In genomic region chr11:3836903-3837302, GRCh38 we compare ENCODE assay signal across 9 cellular contexts. TPM values are rescaled to one million over a fixed set of nuclear protein-coding genes. Genes with fewer than 3 reads are reported as not detected.
DNase-seq lines count a peak whose midpoint lies in the region; ATAC-seq, FAIRE-seq and TF ChIP-seq lines count a peak whose summit lies in the region.
"Had no signal": no experiment of that assay in that cellular context is flagged by ENCODE, and none has a peak within 500 bp of the region (broad histone marks: within the 10 kb centered on the region; RNA-seq: fewer than 3 reads in every experiment).

No MANE protein-coding gene starts in this region.

- H3K4me1 Mint-ChIP-seq in T-cell (peaks cover 82 to 87% (median 83%) of the 10 kb centered on the region in 3 donors), astrocyte (ENCODE audit: low read depth, unreplicated experiment) (peaks cover 39% of the 10 kb centered on the region)

- TF ChIP-seq POLR2A in H54 (IDR thresholded peaks at IDR 0.05; ENCODE audit: low read depth, low read length): no peak

- TF ChIP-seq CTCF in DOHH2 (IDR thresholded peaks at IDR 0.05; ENCODE audit: low read depth, low read length, poor library complexity, severe bottlenecking) (no peak), astrocyte (IDR thresholded peaks at IDR 0.05; ENCODE audit: insufficient read depth, low read depth, low read length) (no peak), osteoblast (IDR thresholded peaks at IDR 0.05; ENCODE audit: extremely low read depth, low read depth, low read length) (no peak), GM10248 (IDR thresholded peaks at IDR 0.05; ENCODE audit: control extremely low read depth, extremely low read depth, low read depth, missing control alignments) (no peak)

- H3K4me3 Mint-ChIP-seq in T-cell: peak overlapping the region; percentile 85 to 89 (median 89)
- peak overlapping the region; percentile 34 for H3K4me3 Mint-ChIP-seq in astrocyte (ENCODE audit: unreplicated experiment)
- H3K4me3 Mint-ChIP-seq: HFFc6 had no signal

- H3K27ac Mint-ChIP-seq in T-cell: peak overlapping the region; percentile 92 to 95
- H3K27ac Mint-ChIP-seq in astrocyte (ENCODE audit: unreplicated experiment): no peak overlapping the region

- H3K9me3 Mint-ChIP-seq in T-cell (no peaks in the 10 kb centered on the region), astrocyte (ENCODE audit: unreplicated experiment) (no peaks in the 10 kb centered on the region)
- H3K9me3 Mint-ChIP-seq: HFFc6 had no signal

- peaks cover 38% of the 10 kb centered on the region for H4K20me1 ChIP-seq in DOHH2 (ENCODE audit: control insufficient read depth, insufficient read depth, low read depth, low read length)
- peaks cover 80% of the 10 kb centered on the region for H4K20me1 ChIP-seq in astrocyte (ENCODE audit: insufficient read depth, low read length)
- peaks cover 69% of the 10 kb centered on the region for H4K20me1 ChIP-seq in osteoblast (ENCODE audit: insufficient read depth, low read length)

- peak overlapping the region; percentile 91 for H3K4me3 ChIP-seq in DOHH2 (ENCODE audit: low read length)
- no peak overlapping the region for H3K4me3 ChIP-seq in astrocyte (ENCODE audit: insufficient read depth, low read depth, low read length)
- no peak overlapping the region for H3K4me3 ChIP-seq in osteoblast (ENCODE audit: insufficient read depth, low read length)

- H3K79me2 ChIP-seq in DOHH2 (ENCODE audit: control insufficient read depth, low read length) (peaks cover 88% of the 10 kb centered on the region), astrocyte (ENCODE audit: insufficient read depth, low read length) (peaks cover 88% of the 10 kb centered on the region), osteoblast (ENCODE audit: insufficient read depth, low read length) (peaks cover 96% of the 10 kb centered on the region)

- no peak for FAIRE-seq in astrocyte (lab: Jason Lieb, UNC)
- no peak for FAIRE-seq in H54 (lab: Jason Lieb, UNC)

- H3K36me3 Mint-ChIP-seq in T-cell (peaks cover 32% of the 10 kb centered on the region), astrocyte (ENCODE audit: low read depth, unreplicated experiment) (peaks cover 14% of the 10 kb centered on the region)

- H3K9ac ChIP-seq in astrocyte (ENCODE audit: low read length): no peak overlapping the region

- CTCF ChIA-PET in T-cell (lab: Charles Lee): interaction anchor here (0.5 to 9.9 kb wide), 14 partner anchors 12 to 280 kb away, joined by 3 to 248 read pairs (median 4); partner anchors contain the start of gene STIM1 (in 1 of the 2)
- CTCF ChIA-PET in GM10248 (lab: Yijun Ruan, JAX): interaction anchor here (0.9 to 43.8 kb wide), 5 partner anchors 10 to 233 kb away, joined by 4 to 1411 read pairs (median 28); partner anchors contain the start of genes PGAP2 and STIM1

- H3K36me3 ChIP-seq in DOHH2 (ENCODE audit: control insufficient read depth, low read length) (peaks cover 57% of the 10 kb centered on the region), astrocyte (ENCODE audit: insufficient read depth, low read length) (peaks cover 2% of the 10 kb centered on the region), osteoblast (ENCODE audit: insufficient read depth, low read length) (no peaks in the 10 kb centered on the region)

- H3K27me3 Mint-ChIP-seq in T-cell (no peaks in the 10 kb centered on the region), astrocyte (ENCODE audit: low read depth, unreplicated experiment) (no peaks in the 10 kb centered on the region)

- H3K9me3 ChIP-seq in DOHH2 (ENCODE audit: control insufficient read depth, insufficient read depth, low read length) (no peaks in the 10 kb centered on the region), astrocyte (ENCODE audit: insufficient read depth, low read depth, low read length) (no peaks in the 10 kb centered on the region), osteoblast (ENCODE audit: low read depth, low read length) (no peaks in the 10 kb centered on the region)

- POLR2A ChIA-PET in T-cell (lab: Charles Lee) (interaction anchor here (0.5 to 1.0 kb wide), 7 partner anchors 11 to 106 kb away, joined by 3 to 8 read pairs (median 3); partner anchors contain the start of gene PGAP2 (in 1 of the 2)), GM10248 (lab: Yijun Ruan, JAX) (interaction anchor here (0.5 to 1.1 kb wide), 2 partner anchors 8 to 14 kb away, joined by 3 to 5 read pairs; no protein-coding TSS in a partner anchor)

- H3K27ac ChIP-seq in DOHH2 (ENCODE audit: low read depth, low read length) (peak overlapping the region; percentile 14; the same call in 1 of the 2 replicates), astrocyte (ENCODE audit: low read depth, low read length) (no peak overlapping the region), osteoblast (ENCODE audit: low read depth, low read length) (no peak overlapping the region)

- peaks cover 21% of the 10 kb centered on the region for H3F3A ChIP-seq in DOHH2 (ENCODE audit: control insufficient read depth, insufficient read depth)

- H3K4me2 ChIP-seq in DOHH2 (ENCODE audit: low read length): peak overlapping the region; percentile 100
- peak overlapping the region; percentile 0 for H3K4me2 ChIP-seq in astrocyte (ENCODE audit: low read length)
- H3K4me2 ChIP-seq in osteoblast (ENCODE audit: insufficient read depth, low read length): no peak overlapping the region

- no peaks in the 10 kb centered on the region for H3K9me2 ChIP-seq in DOHH2 (replicated peaks; ENCODE audit: control insufficient read depth, low read length)

- no peaks in the 10 kb centered on the region for H3K27me3 ChIP-seq in DOHH2 (ENCODE audit: control insufficient read depth, low read length)
- H3K27me3 ChIP-seq in astrocyte (ENCODE audit: insufficient read depth, low read length): no peaks in the 10 kb centered on the region
- H3K27me3 ChIP-seq in osteoblast (ENCODE audit: insufficient read depth, low read length): no peaks in the 10 kb centered on the region

- ATAC-seq in T-cell (replicated peaks in 1 of 4): peak; percentile 6 to 15 (median 10)
- ATAC-seq in HG03378 (IDR thresholded peaks at IDR 0.05; ENCODE audit: unreplicated experiment): no peak

- DNase-seq in T-cell: peak in 33 of 34 experiments; percentile 37 to 71 (median 55)
- no peak for DNase-seq in astrocyte (ENCODE audit: low read depth)
- peak; percentile 67 for DNase-seq in osteoblast (ENCODE audit: insufficient read length, low spot score, missing footprints)
- DNase-seq in GM10248 (ENCODE audit: extremely low spot score): no peak
- DNase-seq in SK-N-DZ (ENCODE audit: low spot score): no peak
- DNase-seq in H54 (ENCODE audit: insufficient read length, low spot score): no peak
- DNase-seq: HFFc6 had no signal

- H2AFZ ChIP-seq in astrocyte (ENCODE audit: low read depth, low read length) (no peak overlapping the region), osteoblast (ENCODE audit: low read length) (no peak overlapping the region)

- peaks cover 65% of the 10 kb centered on the region for H3K4me1 ChIP-seq in DOHH2 (ENCODE audit: control insufficient read depth, low read length)
- peaks cover 22% of the 10 kb centered on the region for H3K4me1 ChIP-seq in astrocyte (ENCODE audit: insufficient read depth, low read length)
- H3K4me1 ChIP-seq in osteoblast (ENCODE audit: insufficient read depth, low read length): peaks cover 25% of the 10 kb centered on the region

RNA-seq across cellular contexts. Expression of gene RHOG, which starts 3.9 kb away (rescaled TPM):
- total RNA-seq in T-cell (100 to 1,000 TPM in 4 of 5 donors, 10 to 100 TPM in 1; 88.1 to 108 (median 106) TPM), astrocyte (54.5 and 54.7 TPM in 2 replicates), osteoblast (13.3 and 17.0 TPM in 2 replicates)
- 12.4 and 13.9 TPM in 2 replicates for polyA plus RNA-seq in SK-N-DZ (2014; cell fraction: cytosol; rRNA removed)
- polyA plus RNA-seq in SK-N-DZ (2014; cell fraction: nucleus; rRNA removed): 4.3 and 10.0 TPM in 2 replicates

RNA-seq across cellular contexts. Expression of gene STIM1, which starts 18.6 kb away (rescaled TPM):
- total RNA-seq in T-cell: 100 to 1,000 TPM in 2 of 5 donors, 10 to 100 TPM in 3; 87.6 to 139 (median 94.5) TPM
- total RNA-seq in astrocyte: 42.9 and 49.3 TPM in 2 replicates
- total RNA-seq in osteoblast: 57.5 and 57.9 TPM in 2 replicates
- polyA plus RNA-seq in SK-N-DZ (2014; cell fraction: cytosol; rRNA removed): 21.6 and 22.2 TPM in 2 replicates
- 12.5 and 12.8 TPM in 2 replicates for polyA plus RNA-seq in SK-N-DZ (2014; cell fraction: nucleus; rRNA removed)

RNA-seq across cellular contexts. Expression of gene PGAP2, which starts 28.5 kb away (rescaled TPM):
- total RNA-seq in T-cell (10 to 100 TPM; 22.5 to 28.2 (median 24.6) TPM), astrocyte (22.4 and 22.5 TPM in 2 replicates), osteoblast (10.3 and 10.9 TPM in 2 replicates)
- 25.3 and 30.3 TPM in 2 replicates for polyA plus RNA-seq in SK-N-DZ (2014; cell fraction: cytosol; rRNA removed)
- polyA plus RNA-seq in SK-N-DZ (2014; cell fraction: nucleus; rRNA removed): 87.7 and 90.7 TPM in 2 replicates

RNA-seq across cellular contexts. Expression of gene NUP98, which starts 39.5 kb away (rescaled TPM):
- 100 to 1,000 TPM in 3 of 5 donors, 10 to 100 TPM in 2; 89.1 to 105 (median 102) TPM for total RNA-seq in T-cell
- total RNA-seq in astrocyte: 81.2 and 84.2 TPM in 2 replicates
- total RNA-seq in osteoblast: 114 and 119 TPM in 2 replicates
- 56.7 and 109 TPM in 2 replicates for polyA plus RNA-seq in SK-N-DZ (2014; cell fraction: cytosol; rRNA removed)
- 70.2 and 107 TPM in 2 replicates for polyA plus RNA-seq in SK-N-DZ (2014; cell fraction: nucleus; rRNA removed)

Comparison
In these comparisons a context has a peak if more than half of its experiments do, and no peak if none do; other contexts are left out.
1. DNase-seq: peak in T-cell (33 of 34) and osteoblast (single experiment); none in astrocyte (single experiment), GM10248 (single experiment), SK-N-DZ (single experiment) and H54 (single experiment).